Comparison of ENCODE assay signal across 22 cellular contexts in genomic region chr4:4874254-4874653, GRCh38. TPM values are rescaled to one million over a fixed set of nuclear protein-coding genes. Genes with fewer than 3 reads are reported as not detected.
DNase-seq lines count a peak whose midpoint lies in the region; FAIRE-seq and TF ChIP-seq lines count a peak whose summit lies in the region.
"Had no signal": no experiment of that assay in that cellular context is flagged by ENCODE, and none has a peak within 500 bp of the region (broad histone marks: within the 10 kb centered on the region; RNA-seq: fewer than 3 reads in every experiment).

No MANE protein-coding gene starts in this region.

- H3K27ac ChIP-seq in H1 (ENCODE audit: low read depth, low read length): no peak overlapping the region
- H3K27ac ChIP-seq in sigmoid colon: no peak overlapping the region
- H3K27ac ChIP-seq: BLaER1 had no signal

- TF ChIP-seq RAD21 in H1 (IDR thresholded peaks at IDR 0.05 in 1 of 2, conservative IDR thresholded peaks at IDR 0.05 in 1 of 2; ENCODE audit: low read depth in 2 of 2, low read length in 2 of 2): no peak

- H3K27ac Mint-ChIP-seq in CD14-positive monocyte: no peak overlapping the region
- H3K27ac Mint-ChIP-seq: CD4-positive, alpha-beta T cell; CD8-positive, alpha-beta T cell had no signal

- H4K5ac ChIP-seq in H1 (ENCODE audit: insufficient read length, low read depth, low read length): no peak overlapping the region

- no peak overlapping the region for H3K14ac ChIP-seq in H1 (ENCODE audit: insufficient read length)

- peaks cover 0 to 13% (median 5%) of the 10 kb centered on the region in 7 donors for H3K9me3 Mint-ChIP-seq in CD14-positive monocyte
- H3K9me3 Mint-ChIP-seq: CD4-positive, alpha-beta T cell; CD8-positive, alpha-beta T cell had no signal

- peaks cover 62 to 77% (median 77%) of the 10 kb centered on the region in 3 donors for H3K27me3 Mint-ChIP-seq in CD14-positive monocyte (ENCODE audit: low read depth in 3 of 3)

- H3K18ac ChIP-seq in H1 (ENCODE audit: extremely low read depth, low read length): no peak overlapping the region

- H3K79me2 ChIP-seq in H1 (ENCODE audit: control insufficient read depth in 1 of 2, insufficient read depth in 2 of 2, low read length in 2 of 2): no peaks in the 10 kb centered on the region

- peak overlapping the region; percentile 93; the same call in 1 of the 2 replicates for H2AK5ac ChIP-seq in H1 (ENCODE audit: low read depth, low read length)

- H3K4me3 Mint-ChIP-seq in CD14-positive monocyte: peak overlapping the region in 1 of 2 donors; percentile 52
- H3K4me3 Mint-ChIP-seq: CD4-positive, alpha-beta T cell; CD8-positive, alpha-beta T cell had no signal

- no peaks in the 10 kb centered on the region; the same call in 1 of the 2 replicates for H3K23me2 ChIP-seq in H1 (ENCODE audit: low read depth, low read length)

- H4K91ac ChIP-seq in H1 (replicated peaks; ENCODE audit: insufficient read length, low read length): no peak overlapping the region

- no peak for TF ChIP-seq EP300 in H1 (IDR thresholded peaks at IDR 0.05; ENCODE audit: borderline replicate concordance in 1 of 2, low read depth in 2 of 2, low read length in 2 of 2)
- TF ChIP-seq EP300 in sigmoid colon (IDR thresholded peaks at IDR 0.05): no peak

- POLR2A ChIA-PET in H1 (lab: Charles Lee; ENCODE audit: partially characterized antibody): no interaction called here

- H3K27me3 ChIP-seq in H1 (replicated peaks in 1 of 4; ENCODE audit: control insufficient read depth in 3 of 4, extremely low read depth in 1 of 4, insufficient read depth in 3 of 4, low read length in 3 of 4): peaks cover 59 to 89% (median 76%) of the 10 kb centered on the region in 4 experiments
- H3K27me3 ChIP-seq in sigmoid colon: peaks cover 49 to 93% (median 79%) of the 10 kb centered on the region in 3 donors

- DNase-seq in H1 (ENCODE audit: low read depth in 1 of 2, low spot score in 2 of 2) (no peak), posterior vena cava (ENCODE audit: low spot score) (peak; percentile 68), CD14-positive monocyte (ENCODE audit: low spot score) (no peak), pons (ENCODE audit: low spot score) (no peak), sigmoid colon (no peak)
- DNase-seq: 8988T; ACHN; BE2C; C1 segment of cervical spinal cord; CD4-positive, alpha-beta T cell; CD8-positive, alpha-beta T cell; DMS 273 treated with DMSO at 0.1 percent for 48 hours; DMS153; DMS79; DND-41; EL; GDM1 had no signal

- H4K20me1 ChIP-seq in H1 (replicated peaks in 1 of 2; ENCODE audit: control insufficient read depth in 1 of 2, insufficient read depth in 2 of 2, low read length in 2 of 2): peaks cover under 1 to 33% of the 10 kb centered on the region in 2 experiments

- no peak overlapping the region for H3K4me2 ChIP-seq in H1 (ENCODE audit: insufficient read depth in 1 of 2, low read depth in 2 of 2, low read length in 2 of 2)

- no peaks in the 10 kb centered on the region for H3K36me3 ChIP-seq in H1 (ENCODE audit: control insufficient read depth in 2 of 4, insufficient read depth in 4 of 4, low read length in 3 of 4)
- H3K36me3 ChIP-seq in sigmoid colon: no peaks in the 10 kb centered on the region
- H3K36me3 ChIP-seq: BE2C, BLaER1 had no signal

- no peaks in the 10 kb centered on the region for H3K79me1 ChIP-seq in H1 (ENCODE audit: low read depth, low read length)

- no peak overlapping the region for H2BK5ac ChIP-seq in H1 (ENCODE audit: low read depth, low read length)

- H2BK15ac ChIP-seq in H1 (ENCODE audit: low read length): no peak overlapping the region

- TF ChIP-seq POLR2A in H1 (IDR thresholded peaks at IDR 0.05; ENCODE audit: control extremely low read depth in 1 of 2, low read depth in 2 of 2, low read length in 2 of 2) (no peak), sigmoid colon (IDR thresholded peaks at IDR 0.05) (no peak)

- WGBS in H1 (ENCODE audit: extremely low coverage in 1 of 2, insufficient coverage in 1 of 2, insufficient read length in 1 of 2, insufficient replicate concordance in 2 of 2, low coverage in 1 of 2, low lambda C conversion rate in 2 of 2, missing lambda C conversion rate in 1 of 2), 2 experiments: 84% methylated on average over 2 of the region's 2 CpGs; no CpG with 5 or more reads in 1 of the 2 experiments
- 55 to 66% methylated on average over 2 of the region's 2 CpGs for WGBS in sigmoid colon, 2 donors

- no peak overlapping the region for H3K23ac ChIP-seq in H1 (ENCODE audit: insufficient read length)

- H4K8ac ChIP-seq in H1 (ENCODE audit: extremely low read depth, insufficient read depth, low read length): no peak overlapping the region

- no peak for TF ChIP-seq CTCF in H1 (IDR thresholded peaks at IDR 0.05; ENCODE audit: control extremely low read depth in 1 of 3, insufficient read depth in 1 of 3, low read depth in 1 of 3, low read length in 3 of 3)
- no peak for TF ChIP-seq CTCF in CD14-positive monocyte (IDR thresholded peaks at IDR 0.05)
- no peak for TF ChIP-seq CTCF in sigmoid colon (IDR thresholded peaks at IDR 0.05)

- H2BK20ac ChIP-seq in H1 (ENCODE audit: low read length): no peak overlapping the region

- FAIRE-seq in H1 (lab: Jason Lieb, UNC): no peak
- FAIRE-seq: A204.1, GM12878, GM12892, GM18507 had no signal

- no peak overlapping the region for H3K9ac ChIP-seq in H1 (replicated peaks in 1 of 4; ENCODE audit: extremely low read depth in 1 of 4, low read depth in 3 of 4, low read length in 3 of 4)
- H3K9ac ChIP-seq: BLaER1 had no signal

- no peak overlapping the region for H3K56ac ChIP-seq in H1 (replicated peaks; ENCODE audit: insufficient read length, low read depth, low read length)

- no peak overlapping the region for H2AFZ ChIP-seq in H1 (ENCODE audit: low read length)

- H3K4me3 ChIP-seq in H1 (ENCODE audit: extremely low read depth in 1 of 4, insufficient read depth in 2 of 4, low read depth in 3 of 4, low read length in 4 of 4) (no peak overlapping the region), sigmoid colon (no peak overlapping the region)
- H3K4me3 ChIP-seq: BLaER1, GM12878 had no signal

- H3K4me1 ChIP-seq in H1 (replicated peaks in 1 of 4; ENCODE audit: control insufficient read depth in 3 of 4, insufficient read depth in 4 of 4, low read length in 3 of 4) (peaks cover 0 to 23% (median 15%) of the 10 kb centered on the region in 4 experiments; a peak in 6 of 7 replicates), sigmoid colon (peaks cover 0 to 31% (median 8%) of the 10 kb centered on the region in 4 donors)
- H3K4me1 ChIP-seq: BE2C had no signal

- H2BK120ac ChIP-seq in H1 (replicated peaks; ENCODE audit: low read depth, low read length): no peak overlapping the region

- H3K9me3 ChIP-seq in H1 (ENCODE audit: insufficient read depth in 2 of 2, low read depth in 1 of 2, low read length in 1 of 2) (no peaks in the 10 kb centered on the region), sigmoid colon (no peaks in the 10 kb centered on the region)
- H3K9me3 ChIP-seq: BE2C, BLaER1 had no signal

- no peaks in the 10 kb centered on the region for H3K4me1 Mint-ChIP-seq in CD14-positive monocyte

- intact Hi-C loops in posterior vena cava (cut with DNase I) (no loop called here), CD14-positive monocyte (cut with micrococcal nuclease) (loop anchor here in 1 of 2 donors (10.0 kb wide), 1 partner anchor 389 kb away; no protein-coding TSS in a partner anchor), sigmoid colon (cut with DNase I) (no loop called here)

- no peaks in the 10 kb centered on the region for H3K36me3 Mint-ChIP-seq in CD14-positive monocyte
- H3K36me3 Mint-ChIP-seq: CD8-positive, alpha-beta T cell had no signal

- no peak overlapping the region for H3K4ac ChIP-seq in H1 (replicated peaks; ENCODE audit: insufficient read length, low read depth, low read length)

- no peak overlapping the region for H2BK12ac ChIP-seq in H1 (ENCODE audit: low read depth, low read length)

- CTCF ChIA-PET in H1 (lab: Charles Lee; ENCODE audit: partially characterized antibody): interaction anchor here (4.4 kb wide), 1 partner anchor 14 kb away, joined by 11 read pairs; no protein-coding TSS in a partner anchor

TF ChIP-seq in H1, 55 proteins besides CTCF, POLR2A, EP300 and RAD21:
- TF ChIP-seq PHF8 (conservative IDR thresholded peaks at IDR 0.05; ENCODE audit: low read depth, low read length) (no peak), KDM1A (IDR thresholded peaks at IDR 0.05; ENCODE audit: borderline replicate concordance, low read length) (no peak), CBX8 (IDR thresholded peaks at IDR 0.05; ENCODE audit: borderline replicate concordance, low read depth, low read length) (no peak), SIN3A (conservative IDR thresholded peaks at IDR 0.05 in 1 of 2, IDR thresholded peaks at IDR 0.05 in 1 of 2; ENCODE audit: low read depth in 1 of 2, low read length in 2 of 2) (no peak), CHD1 (IDR thresholded peaks at IDR 0.05; ENCODE audit: low read depth, low read length) (no peak), MAFK (IDR thresholded peaks at IDR 0.05; ENCODE audit: low read depth, low read length) (no peak), TAF7 (optimal IDR thresholded peaks at IDR 0.05; ENCODE audit: borderline replicate concordance, low read depth, low read length) (no peak), RXRA (IDR thresholded peaks at IDR 0.05; ENCODE audit: insufficient read depth, low read depth, low read length) (no peak), NRF1 (IDR thresholded peaks at IDR 0.05; ENCODE audit: low read depth, low read length) (no peak), SAP30 (IDR thresholded peaks at IDR 0.05; ENCODE audit: insufficient read depth, insufficient replicate concordance, low read length) (no peak), HDAC6 (IDR thresholded peaks at IDR 0.05; ENCODE audit: low read depth, low read length) (no peak)

RNA-seq across cellular contexts. Expression of gene MSX1, which starts 14.8 kb away (rescaled TPM):
- not detected in 2 replicates for total RNA-seq in H1 (2021; fragmentation: NEBNext Ultra II Directional; extraction: Animal tissue kit (Norgen Biotek cat#: 25700))
- polyA plus RNA-seq in H1 (2011; rRNA removed): 0.47 and 0.75 TPM in 2 replicates
- 0.34 TPM for polyA plus RNA-seq in H1 (2011; cell fraction: cytosol; rRNA removed)
- 2.0 TPM for polyA plus RNA-seq in H1 (2011; cell fraction: nucleus; rRNA removed)
- polyA plus RNA-seq in H1 (2012, experiment 1 of 2): 0.23 to 0.44 TPM (median 0.34 TPM) in 4 replicates
- polyA plus RNA-seq in H1 (2012, experiment 2 of 2): 0.55 TPM
- polyA plus RNA-seq in H1 (2013, experiment 1 of 2): 0.24 TPM
- polyA plus RNA-seq in H1 (2013, experiment 2 of 2): 0.26 TPM
- polyA minus RNA-seq in H1 (2011; rRNA and poly(A)+ RNA removed): not detected in 2 replicates
- polyA minus RNA-seq in H1 (2011; cell fraction: cytosol; rRNA and poly(A)+ RNA removed): not detected
- 0.30 TPM for polyA minus RNA-seq in H1 (2011; cell fraction: nucleus; rRNA and poly(A)+ RNA removed)
- 10 to 100 TPM in 1 of 2 donors, 1 to 10 TPM in 1; 7.0 to 20.8 TPM for total RNA-seq in posterior vena cava
- not detected for polyA plus RNA-seq in CD14-positive monocyte
- 1 to 10 TPM in 2 of 4 donors, under 1 TPM in 2; 0.71 to 7.2 (median 1.4) TPM for total RNA-seq in sigmoid colon
- polyA plus RNA-seq in sigmoid colon: 1 to 10 TPM in 1 of 3 donors, under 1 TPM in 1, not detected in 1; 0.45 to 1.2 TPM
- total RNA-seq: CD4-positive, alpha-beta T cell; CD8-positive, alpha-beta T cell had no signal
